Comparison of ENCODE assay signal across 8 cellular contexts in genomic region chr6:15662246-15663056, GRCh38. TPM values are rescaled to one million over a fixed set of nuclear protein-coding genes. Genes with fewer than 3 reads are reported as not detected.
DNase-seq lines count a peak whose midpoint lies in the region; ATAC-seq and TF ChIP-seq lines count a peak whose summit lies in the region.

DTNBP1 (minus strand) TSS chr6:15663028; CDS start chr6:15662869, 159 bp downstream.

- H3K27ac ChIP-seq in mesodermal cell (ENCODE audit: low read depth, low read length, severe bottlenecking), result no peak within 1 kb of the TSS

- no peak for TF ChIP-seq CTCF in BE2C (IDR thresholded peaks at IDR 0.05; ENCODE audit: low read depth, low read length)

- peak within 1 kb of the TSS; percentile 59 to 70 for H3K27ac Mint-ChIP-seq in effector memory CD8-positive, alpha-beta T cell

- H3K9me3 Mint-ChIP-seq in effector memory CD8-positive, alpha-beta T cell, result no peaks in the 10 kb centered on the region

- peaks cover 11% of the 10 kb centered on the region for H3K36me3 Mint-ChIP-seq in effector memory CD8-positive, alpha-beta T cell (ENCODE audit: insufficient read depth)

- H3K27me3 Mint-ChIP-seq in effector memory CD8-positive, alpha-beta T cell, result no peaks in the 10 kb centered on the region

- peak within 1 kb of the TSS; percentile 82 to 88 for H3K4me3 Mint-ChIP-seq in effector memory CD8-positive, alpha-beta T cell

- DNase-seq in BE2C, result peak; percentile 87
- peak; percentile 92 for DNase-seq in NCI-H69 (lab: John Stamatoyannopoulos, UW)
- peak; percentile 74 to 77 (median 76) for DNase-seq in effector memory CD8-positive, alpha-beta T cell
- DNase-seq in stimulated activated CD8-positive, alpha-beta memory T cell treated with anti-CD3 and anti-CD28 coated beads, Interleukin-15, amount 100 ng/mL, for 4 hours (ENCODE audit: low read depth in 2 of 2), result peak; percentile 68 to 75

- H3K4me3 ChIP-seq in BE2C (ENCODE audit: low read depth, low read length) (peak within 1 kb of the TSS; percentile 73), mesodermal cell (ENCODE audit: extremely low read depth, insufficient read depth, low read length, poor library complexity, severe bottlenecking) (peak within 1 kb of the TSS; percentile 87)

- H3K36me3 ChIP-seq in BE2C, result no peaks in the 10 kb centered on the region
- no peaks in the 10 kb centered on the region for H3K36me3 ChIP-seq in mesodermal cell (ENCODE audit: control insufficient read depth, insufficient read depth, low read length)

- H3K9me3 ChIP-seq in BE2C (no peaks in the 10 kb centered on the region), mesodermal cell (ENCODE audit: control insufficient read depth, low read length) (no peaks in the 10 kb centered on the region)

- WGBS in mesodermal cell (ENCODE audit: insufficient coverage in 2 of 2), 2 experiments, result 0% methylated on average over 68 to 84 of the region's 99 CpGs

- POLR2A ChIA-PET in activated CD8-positive, alpha-beta memory T cell treated with anti-CD3 and anti-CD28 coated beads for 36 hours (lab: Charles Lee), result interaction anchor here (0.6 to 0.7 kb wide), 2 partner anchors 10 to 11 kb away, joined by 3 read pairs; no protein-coding TSS in a partner anchor

- CTCF ChIA-PET in activated CD8-positive, alpha-beta memory T cell treated with anti-CD3 and anti-CD28 coated beads for 36 hours (lab: Charles Lee), result interaction anchor here (0.7 kb wide), 1 partner anchor 22 kb away, joined by 3 read pairs; no protein-coding TSS in a partner anchor

- H3K4me1 ChIP-seq in BE2C (no peaks in the 10 kb centered on the region), mesodermal cell (ENCODE audit: control insufficient read depth, insufficient read depth, low read length, poor library complexity, severe bottlenecking) (no peaks in the 10 kb centered on the region)

- peaks cover 3% of the 10 kb centered on the region for H3K27me3 ChIP-seq in BE2C

- ATAC-seq in GM19023 (IDR thresholded peaks at IDR 0.05; ENCODE audit: unreplicated experiment) (peak; percentile 70), HG03159 (IDR thresholded peaks at IDR 0.05; ENCODE audit: unreplicated experiment) (peak; percentile 63)
- peak; percentile 83 for ATAC-seq in effector memory CD8-positive, alpha-beta T cell (replicated peaks)

- peaks cover 13 to 24% of the 10 kb centered on the region in 2 donors for H3K4me1 Mint-ChIP-seq in effector memory CD8-positive, alpha-beta T cell (ENCODE audit: low read depth in 2 of 2)

RNA-seq across cellular contexts. Expression of gene DTNBP1, which starts in this region (rescaled TPM):
- 17.9 TPM for polyA plus RNA-seq in BE2C (2012; ENCODE audit: insufficient read depth, insufficient read length, low read depth)
- 10 to 100 TPM; 15.9 to 17.1 TPM for total RNA-seq in activated CD8-positive, alpha-beta memory T cell treated with anti-CD3 and anti-CD28 coated beads for 36 hours
- polyA plus RNA-seq in mesodermal cell (2013, experiment 1 of 2), result 16.8 TPM
- polyA plus RNA-seq in mesodermal cell (2013, experiment 2 of 2), result 14.6 TPM
